20 cellular contexts compared by ENCODE assay signal in the genomic region with DNA sequence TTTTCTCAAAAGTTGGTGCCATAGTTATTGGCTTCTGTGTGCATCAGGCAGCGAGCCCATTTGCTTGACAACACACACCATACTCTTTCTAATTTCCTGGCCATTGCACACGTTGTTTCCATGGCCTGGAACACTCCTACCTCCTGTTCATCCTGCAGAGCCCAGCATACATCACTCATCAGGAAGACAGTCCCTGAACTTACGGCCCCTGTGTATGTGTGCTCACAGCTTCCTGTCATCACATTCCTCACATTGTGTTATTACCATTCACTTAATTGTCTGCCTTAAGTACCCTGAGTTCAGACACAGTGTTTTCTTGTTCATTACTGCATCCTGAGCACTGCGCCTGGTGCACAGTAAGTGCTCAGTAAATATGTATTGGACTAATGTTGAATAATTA.
DNase-seq lines count a peak whose midpoint lies in the region; ATAC-seq and TF ChIP-seq lines count a peak whose summit lies in the region.
"Had no signal": no experiment of that assay in that cellular context is flagged by ENCODE, and none has a peak within 500 bp of the region (broad histone marks: within the 10 kb centered on the region; RNA-seq: fewer than 3 reads in every experiment).

No MANE protein-coding gene starts in this region.

- no peaks in the 10 kb centered on the region for H3K36me3 ChIP-seq in adipocyte (ENCODE audit: control insufficient read depth, insufficient read depth, low read length, severe bottlenecking)
- no peaks in the 10 kb centered on the region for H3K36me3 ChIP-seq in left lung
- H3K36me3 ChIP-seq: heart left ventricle, left ventricle myocardium inferior, right atrium auricular region had no signal

- ATAC-seq in left lung (no peak), HG03280 (IDR thresholded peaks at IDR 0.05; ENCODE audit: unreplicated experiment) (no peak), HG03378 (IDR thresholded peaks at IDR 0.05; ENCODE audit: unreplicated experiment) (no peak)
- ATAC-seq: heart left ventricle, K562, natural killer cell, T-helper 17 cell had no signal

- TF ChIP-seq CTCF in left lung (IDR thresholded peaks at IDR 0.05): no peak

- peak; percentile 4 for DNase-seq in NCI-H748 (lab: John Stamatoyannopoulos, UW; ENCODE audit: unreplicated experiment)
- DNase-seq in NCI-H748 treated with DMSO at 0.1 percent for 48 hours (lab: John Stamatoyannopoulos, UW): no peak
- no peak for DNase-seq in adipocyte (ENCODE audit: low read depth)
- peak; percentile 35 for DNase-seq in iPS DF 19.7 (ENCODE audit: low read depth, low spot score)
- DNase-seq in NCI-H1694 (lab: John Stamatoyannopoulos, UW): no peak
- DNase-seq in left lung: no peak
- DNase-seq: CD4-positive, alpha-beta T cell; central memory CD4-positive, alpha-beta T cell; heart left ventricle; left ventricle myocardium inferior; natural killer cell; NCI-H1417; NCI-H446; stimulated activated CD8-positive, alpha-beta memory T cell treated with anti-CD3 and anti-CD28 coated beads, Interleukin-4, amount 100 ng/mL, for 48 hours; T-helper 17 cell had no signal

- H3K4me3 ChIP-seq in adipocyte (ENCODE audit: low read length): peak overlapping the region; percentile 46
- H3K4me3 ChIP-seq in left lung: no peak overlapping the region
- H3K4me3 ChIP-seq: heart left ventricle, K562, left ventricle myocardium inferior, right atrium auricular region had no signal

- intact Hi-C loops in left lung (cut with DNase I): no loop called here

- no peaks in the 10 kb centered on the region for H3K27me3 ChIP-seq in adipocyte (replicated peaks; ENCODE audit: control insufficient read depth, insufficient read depth, low read length)
- no peaks in the 10 kb centered on the region for H3K27me3 ChIP-seq in left lung
- H3K27me3 ChIP-seq: heart left ventricle, right atrium auricular region had no signal

- H3K9ac ChIP-seq in adipocyte (ENCODE audit: low read length): peak overlapping the region; percentile 57

- H3K27ac ChIP-seq in left lung: no peak overlapping the region
- H3K27ac ChIP-seq: 22Rv1, heart left ventricle, left ventricle myocardium inferior, right atrium auricular region had no signal

- H3K9me3 ChIP-seq in adipocyte (ENCODE audit: control insufficient read depth, low read length) (no peaks in the 10 kb centered on the region), left lung (no peaks in the 10 kb centered on the region)
- H3K9me3 ChIP-seq: heart left ventricle, left ventricle myocardium inferior, right atrium auricular region had no signal

- peaks cover 33% of the 10 kb centered on the region for H3K4me1 ChIP-seq in adipocyte (ENCODE audit: control insufficient read depth, insufficient read depth, low read length)
- no peaks in the 10 kb centered on the region for H3K4me1 ChIP-seq in left lung
- H3K4me1 ChIP-seq: heart left ventricle, left ventricle myocardium inferior, right atrium auricular region had no signal

Comparison
In these comparisons a context has a peak if more than half of its experiments do, and no peak if none do; other contexts are left out.
1. DNase-seq: peak in NCI-H748 (single experiment) and iPS DF 19.7 (single experiment); none in NCI-H748 treated with DMSO at 0.1 percent for 48 hours (single experiment), adipocyte (single experiment), NCI-H1694 (single experiment) and left lung (0 of 2).